ENCODE assay signal across 1 cellular context in the genomic region with DNA sequence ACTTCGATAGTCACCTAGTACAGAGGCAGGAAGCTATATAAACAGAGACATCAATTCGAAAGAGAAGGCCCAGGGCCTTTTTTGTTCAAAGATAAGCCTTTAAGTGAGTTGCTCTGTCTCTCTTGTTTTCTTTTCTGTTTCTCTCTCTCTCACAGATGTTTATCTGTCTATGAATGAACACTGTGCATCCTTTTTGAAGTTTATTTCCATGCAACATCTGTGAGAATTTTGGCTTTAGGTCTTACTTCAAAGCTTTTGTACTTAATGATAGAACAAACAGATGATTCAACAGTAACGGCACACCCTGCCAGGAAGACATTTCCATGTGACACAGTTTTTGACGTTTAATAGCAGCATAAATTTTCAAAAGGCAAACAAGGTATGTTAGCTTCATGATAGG.
TF ChIP-seq lines count a peak whose summit lies in the region.

No MANE protein-coding gene starts in this region.

TF ChIP-seq in HepG2, 621 proteins besides CTCF, POLR2A, EP300 and RAD21 (continued from another document and continues in another):
- TF ChIP-seq, protein P1, sequence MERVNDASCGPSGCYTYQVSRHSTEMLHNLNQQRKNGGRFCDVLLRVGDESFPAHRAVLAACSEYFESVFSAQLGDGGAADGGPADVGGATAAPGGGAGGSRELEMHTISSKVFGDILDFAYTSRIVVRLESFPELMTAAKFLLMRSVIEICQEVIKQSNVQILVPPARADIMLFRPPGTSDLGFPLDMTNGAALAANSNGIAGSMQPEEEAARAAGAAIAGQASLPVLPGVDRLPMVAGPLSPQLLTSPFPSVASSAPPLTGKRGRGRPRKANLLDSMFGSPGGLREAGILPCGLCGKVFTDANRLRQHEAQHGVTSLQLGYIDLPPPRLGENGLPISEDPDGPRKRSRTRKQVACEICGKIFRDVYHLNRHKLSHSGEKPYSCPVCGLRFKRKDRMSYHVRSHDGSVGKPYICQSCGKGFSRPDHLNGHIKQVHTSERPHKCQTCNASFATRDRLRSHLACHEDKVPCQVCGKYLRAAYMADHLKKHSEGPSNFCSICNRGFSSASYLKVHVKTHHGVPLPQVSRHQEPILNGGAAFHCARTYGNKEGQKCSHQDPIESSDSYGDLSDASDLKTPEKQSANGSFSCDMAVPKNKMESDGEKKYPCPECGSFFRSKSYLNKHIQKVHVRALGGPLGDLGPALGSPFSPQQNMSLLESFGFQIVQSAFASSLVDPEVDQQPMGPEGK (CRISPR knock-in tag; IDR thresholded peaks at IDR 0.05): peak; percentile 50
- no peak for TF ChIP-seq ZBTB20 (CRISPR knock-in tag; IDR thresholded peaks at IDR 0.05; ENCODE audit: borderline replicate concordance, low read depth)
- TF ChIP-seq GATAD1 (CRISPR knock-in tag; IDR thresholded peaks at IDR 0.05): 0 out of 2 replicates have a peak, but pooled peaks have one; percentile 39
- TF ChIP-seq ZEB1 (IDR thresholded peaks at IDR 0.05; ENCODE audit: insufficient replicate concordance, low read depth): no peak
- TF ChIP-seq PHB2 (IDR thresholded peaks at IDR 0.05; ENCODE audit: partially characterized antibody): no peak
- no peak for TF ChIP-seq ZNF281 (CRISPR knock-in tag; IDR thresholded peaks at IDR 0.05; ENCODE audit: borderline replicate concordance)
- peak; percentile 79; the same call in 1 of the 2 replicates for TF ChIP-seq TCF7L2 (IDR thresholded peaks at IDR 0.05; ENCODE audit: low read depth, low read length)
- no peak for TF ChIP-seq ZNF12 (CRISPR knock-in tag; IDR thresholded peaks at IDR 0.05)
- no peak for TF ChIP-seq PAWR (CRISPR knock-in tag; IDR thresholded peaks at IDR 0.05; ENCODE audit: borderline replicate concordance)
- TF ChIP-seq PAF1 (CRISPR knock-in tag; IDR thresholded peaks at IDR 0.05): no peak
- TF ChIP-seq TCF7 (IDR thresholded peaks at IDR 0.05; ENCODE audit: low read depth): peak; percentile 92
- TF ChIP-seq CBFB (CRISPR knock-in tag; IDR thresholded peaks at IDR 0.05): no peak
- TF ChIP-seq NCOR1 (IDR thresholded peaks at IDR 0.05; ENCODE audit: borderline replicate concordance, low read length): peak; percentile 35; the same call in 1 of the 2 replicates
- no peak for TF ChIP-seq ZNF326 (CRISPR knock-in tag; IDR thresholded peaks at IDR 0.05; ENCODE audit: borderline replicate concordance)
- TF ChIP-seq HMGXB3 (CRISPR knock-in tag; IDR thresholded peaks at IDR 0.05; ENCODE audit: borderline replicate concordance): no peak
- TF ChIP-seq, protein P2, sequence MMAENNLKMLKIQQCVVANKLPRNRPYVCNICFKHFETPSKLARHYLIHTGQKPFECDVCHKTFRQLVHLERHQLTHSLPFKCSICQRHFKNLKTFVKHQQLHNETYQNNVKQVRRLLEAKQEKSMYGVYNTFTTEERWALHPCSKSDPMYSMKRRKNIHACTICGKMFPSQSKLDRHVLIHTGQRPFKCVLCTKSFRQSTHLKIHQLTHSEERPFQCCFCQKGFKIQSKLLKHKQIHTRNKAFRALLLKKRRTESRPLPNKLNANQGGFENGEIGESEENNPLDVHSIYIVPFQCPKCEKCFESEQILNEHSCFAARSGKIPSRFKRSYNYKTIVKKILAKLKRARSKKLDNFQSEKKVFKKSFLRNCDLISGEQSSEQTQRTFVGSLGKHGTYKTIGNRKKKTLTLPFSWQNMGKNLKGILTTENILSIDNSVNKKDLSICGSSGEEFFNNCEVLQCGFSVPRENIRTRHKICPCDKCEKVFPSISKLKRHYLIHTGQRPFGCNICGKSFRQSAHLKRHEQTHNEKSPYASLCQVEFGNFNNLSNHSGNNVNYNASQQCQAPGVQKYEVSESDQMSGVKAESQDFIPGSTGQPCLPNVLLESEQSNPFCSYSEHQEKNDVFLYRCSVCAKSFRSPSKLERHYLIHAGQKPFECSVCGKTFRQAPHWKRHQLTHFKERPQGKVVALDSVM (CRISPR knock-in tag; IDR thresholded peaks at IDR 0.05): no peak
- TF ChIP-seq, protein P3, sequence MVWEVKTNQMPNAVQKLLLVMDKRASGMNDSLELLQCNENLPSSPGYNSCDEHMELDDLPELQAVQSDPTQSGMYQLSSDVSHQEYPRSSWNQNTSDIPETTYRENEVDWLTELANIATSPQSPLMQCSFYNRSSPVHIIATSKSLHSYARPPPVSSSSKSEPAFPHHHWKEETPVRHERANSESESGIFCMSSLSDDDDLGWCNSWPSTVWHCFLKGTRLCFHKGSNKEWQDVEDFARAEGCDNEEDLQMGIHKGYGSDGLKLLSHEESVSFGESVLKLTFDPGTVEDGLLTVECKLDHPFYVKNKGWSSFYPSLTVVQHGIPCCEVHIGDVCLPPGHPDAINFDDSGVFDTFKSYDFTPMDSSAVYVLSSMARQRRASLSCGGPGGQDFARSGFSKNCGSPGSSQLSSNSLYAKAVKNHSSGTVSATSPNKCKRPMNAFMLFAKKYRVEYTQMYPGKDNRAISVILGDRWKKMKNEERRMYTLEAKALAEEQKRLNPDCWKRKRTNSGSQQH (CRISPR knock-in tag; IDR thresholded peaks at IDR 0.05; ENCODE audit: low read depth): no peak
- no peak for TF ChIP-seq ZZZ3 (CRISPR knock-in tag; IDR thresholded peaks at IDR 0.05; ENCODE audit: borderline replicate concordance)
- TF ChIP-seq PRPF4 (IDR thresholded peaks at IDR 0.05; ENCODE audit: low read depth, low read length, poor library complexity, severe bottlenecking): no peak
- no peak for TF ChIP-seq ZNF773 (CRISPR knock-in tag; IDR thresholded peaks at IDR 0.05; ENCODE audit: borderline replicate concordance)
- 0 out of 2 replicates have a peak, but pooled peaks have one; percentile 22 for TF ChIP-seq ZNF878 (CRISPR knock-in tag; IDR thresholded peaks at IDR 0.05)
- TF ChIP-seq, protein P4, sequence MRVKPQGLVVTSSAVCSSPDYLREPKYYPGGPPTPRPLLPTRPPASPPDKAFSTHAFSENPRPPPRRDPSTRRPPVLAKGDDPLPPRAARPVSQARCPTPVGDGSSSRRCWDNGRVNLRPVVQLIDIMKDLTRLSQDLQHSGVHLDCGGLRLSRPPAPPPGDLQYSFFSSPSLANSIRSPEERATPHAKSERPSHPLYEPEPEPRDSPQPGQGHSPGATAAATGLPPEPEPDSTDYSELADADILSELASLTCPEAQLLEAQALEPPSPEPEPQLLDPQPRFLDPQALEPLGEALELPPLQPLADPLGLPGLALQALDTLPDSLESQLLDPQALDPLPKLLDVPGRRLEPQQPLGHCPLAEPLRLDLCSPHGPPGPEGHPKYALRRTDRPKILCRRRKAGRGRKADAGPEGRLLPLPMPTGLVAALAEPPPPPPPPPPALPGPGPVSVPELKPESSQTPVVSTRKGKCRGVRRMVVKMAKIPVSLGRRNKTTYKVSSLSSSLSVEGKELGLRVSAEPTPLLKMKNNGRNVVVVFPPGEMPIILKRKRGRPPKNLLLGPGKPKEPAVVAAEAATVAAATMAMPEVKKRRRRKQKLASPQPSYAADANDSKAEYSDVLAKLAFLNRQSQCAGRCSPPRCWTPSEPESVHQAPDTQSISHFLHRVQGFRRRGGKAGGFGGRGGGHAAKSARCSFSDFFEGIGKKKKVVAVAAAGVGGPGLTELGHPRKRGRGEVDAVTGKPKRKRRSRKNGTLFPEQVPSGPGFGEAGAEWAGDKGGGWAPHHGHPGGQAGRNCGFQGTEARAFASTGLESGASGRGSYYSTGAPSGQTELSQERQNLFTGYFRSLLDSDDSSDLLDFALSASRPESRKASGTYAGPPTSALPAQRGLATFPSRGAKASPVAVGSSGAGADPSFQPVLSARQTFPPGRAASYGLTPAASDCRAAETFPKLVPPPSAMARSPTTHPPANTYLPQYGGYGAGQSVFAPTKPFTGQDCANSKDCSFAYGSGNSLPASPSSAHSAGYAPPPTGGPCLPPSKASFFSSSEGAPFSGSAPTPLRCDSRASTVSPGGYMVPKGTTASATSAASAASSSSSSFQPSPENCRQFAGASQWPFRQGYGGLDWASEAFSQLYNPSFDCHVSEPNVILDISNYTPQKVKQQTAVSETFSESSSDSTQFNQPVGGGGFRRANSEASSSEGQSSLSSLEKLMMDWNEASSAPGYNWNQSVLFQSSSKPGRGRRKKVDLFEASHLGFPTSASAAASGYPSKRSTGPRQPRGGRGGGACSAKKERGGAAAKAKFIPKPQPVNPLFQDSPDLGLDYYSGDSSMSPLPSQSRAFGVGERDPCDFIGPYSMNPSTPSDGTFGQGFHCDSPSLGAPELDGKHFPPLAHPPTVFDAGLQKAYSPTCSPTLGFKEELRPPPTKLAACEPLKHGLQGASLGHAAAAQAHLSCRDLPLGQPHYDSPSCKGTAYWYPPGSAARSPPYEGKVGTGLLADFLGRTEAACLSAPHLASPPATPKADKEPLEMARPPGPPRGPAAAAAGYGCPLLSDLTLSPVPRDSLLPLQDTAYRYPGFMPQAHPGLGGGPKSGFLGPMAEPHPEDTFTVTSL (CRISPR knock-in tag; IDR thresholded peaks at IDR 0.05; ENCODE audit: borderline replicate concordance): peak; percentile 62; the same call in 1 of the 2 replicates
- TF ChIP-seq, protein P5, sequence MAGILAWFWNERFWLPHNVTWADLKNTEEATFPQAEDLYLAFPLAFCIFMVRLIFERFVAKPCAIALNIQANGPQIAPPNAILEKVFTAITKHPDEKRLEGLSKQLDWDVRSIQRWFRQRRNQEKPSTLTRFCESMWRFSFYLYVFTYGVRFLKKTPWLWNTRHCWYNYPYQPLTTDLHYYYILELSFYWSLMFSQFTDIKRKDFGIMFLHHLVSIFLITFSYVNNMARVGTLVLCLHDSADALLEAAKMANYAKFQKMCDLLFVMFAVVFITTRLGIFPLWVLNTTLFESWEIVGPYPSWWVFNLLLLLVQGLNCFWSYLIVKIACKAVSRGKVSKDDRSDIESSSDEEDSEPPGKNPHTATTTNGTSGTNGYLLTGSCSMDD (CRISPR knock-in tag; IDR thresholded peaks at IDR 0.05): no peak
- TF ChIP-seq ZNF180 (CRISPR knock-in tag; IDR thresholded peaks at IDR 0.05; ENCODE audit: borderline replicate concordance, low read depth): no peak
- TF ChIP-seq ZBTB37 (CRISPR knock-in tag; IDR thresholded peaks at IDR 0.05): no peak
- no peak for TF ChIP-seq CCDC6 (CRISPR knock-in tag; IDR thresholded peaks at IDR 0.05)
- TF ChIP-seq, protein P6, sequence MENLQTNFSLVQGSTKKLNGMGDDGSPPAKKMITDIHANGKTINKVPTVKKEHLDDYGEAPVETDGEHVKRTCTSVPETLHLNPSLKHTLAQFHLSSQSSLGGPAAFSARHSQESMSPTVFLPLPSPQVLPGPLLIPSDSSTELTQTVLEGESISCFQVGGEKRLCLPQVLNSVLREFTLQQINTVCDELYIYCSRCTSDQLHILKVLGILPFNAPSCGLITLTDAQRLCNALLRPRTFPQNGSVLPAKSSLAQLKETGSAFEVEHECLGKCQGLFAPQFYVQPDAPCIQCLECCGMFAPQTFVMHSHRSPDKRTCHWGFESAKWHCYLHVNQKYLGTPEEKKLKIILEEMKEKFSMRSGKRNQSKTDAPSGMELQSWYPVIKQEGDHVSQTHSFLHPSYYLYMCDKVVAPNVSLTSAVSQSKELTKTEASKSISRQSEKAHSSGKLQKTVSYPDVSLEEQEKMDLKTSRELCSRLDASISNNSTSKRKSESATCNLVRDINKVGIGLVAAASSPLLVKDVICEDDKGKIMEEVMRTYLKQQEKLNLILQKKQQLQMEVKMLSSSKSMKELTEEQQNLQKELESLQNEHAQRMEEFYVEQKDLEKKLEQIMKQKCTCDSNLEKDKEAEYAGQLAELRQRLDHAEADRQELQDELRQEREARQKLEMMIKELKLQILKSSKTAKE (CRISPR knock-in tag; IDR thresholded peaks at IDR 0.05; ENCODE audit: borderline replicate concordance): no peak
- no peak for TF ChIP-seq ZIK1 (CRISPR knock-in tag; IDR thresholded peaks at IDR 0.05; ENCODE audit: borderline replicate concordance, low read depth)
